11 cellular contexts compared by ENCODE assay signal in the genomic region with DNA sequence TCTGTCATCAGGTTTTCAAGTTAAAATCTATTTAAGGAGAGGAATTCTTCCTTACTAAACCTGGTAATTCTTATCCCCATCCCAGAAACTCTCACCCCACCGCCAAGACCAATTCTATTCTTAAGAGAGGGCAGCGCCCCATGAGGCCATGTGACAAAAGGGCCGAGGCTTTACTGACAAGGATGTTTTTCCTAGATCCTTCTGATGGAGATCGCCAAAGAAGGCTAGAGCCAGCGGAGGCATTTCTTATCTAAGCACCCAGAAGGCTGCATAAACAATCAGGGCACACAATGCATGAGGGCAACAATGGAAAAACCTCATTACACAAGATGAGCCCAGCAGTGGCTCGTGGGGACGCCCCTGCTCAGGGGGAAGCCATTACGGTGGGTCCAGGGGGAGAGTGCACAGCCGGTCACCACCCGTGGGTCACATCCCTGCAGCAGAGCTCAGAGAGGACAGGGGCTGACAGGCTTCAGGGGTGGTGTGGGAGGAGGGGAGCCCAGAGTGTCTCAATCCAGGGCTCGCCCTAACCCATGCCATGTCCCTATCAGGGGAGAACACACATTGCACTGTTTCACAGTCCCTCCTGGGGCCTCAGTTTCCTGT.
DNase-seq lines count a peak whose midpoint lies in the region; ATAC-seq and TF ChIP-seq lines count a peak whose summit lies in the region.
"Had no signal": no experiment of that assay in that cellular context is flagged by ENCODE, and none has a peak within 500 bp of the region (broad histone marks: within the 10 kb centered on the region; RNA-seq: fewer than 3 reads in every experiment).

No MANE protein-coding gene starts in this region.

- H3K27me3 ChIP-seq in OCI-LY1 (ENCODE audit: insufficient read depth, low read length), result no peaks in the 10 kb centered on the region
- no peaks in the 10 kb centered on the region for H3K27me3 ChIP-seq in psoas muscle (ENCODE audit: insufficient read depth in 3 of 3, low read length in 2 of 3)
- H3K27me3 ChIP-seq: ascending aorta had no signal

- H3K4me2 ChIP-seq in OCI-LY1 (ENCODE audit: low read length), result peak overlapping the region; percentile 13; the same call in 1 of the 2 replicates

- H2AFZ ChIP-seq in OCI-LY1 (ENCODE audit: low read length), result no peak overlapping the region

- no peak overlapping the region for H3K4me3 ChIP-seq in OCI-LY1 (ENCODE audit: low read depth, low read length, poor library complexity, severe bottlenecking)
- no peak overlapping the region for H3K4me3 ChIP-seq in psoas muscle
- H3K4me3 ChIP-seq: ascending aorta had no signal

- no peak for ATAC-seq in psoas muscle
- ATAC-seq in HG02763 (IDR thresholded peaks at IDR 0.05; ENCODE audit: unreplicated experiment), result no peak
- ATAC-seq in GM18520 (IDR thresholded peaks at IDR 0.05; ENCODE audit: unreplicated experiment), result no peak

- 72 to 75% (median 74%) methylated on average over 11 of the region's 11 CpGs for WGBS in psoas muscle, 3 donors

- peaks cover 56% of the 10 kb centered on the region for H3K4me1 Mint-ChIP-seq in endothelial cell (ENCODE audit: unreplicated experiment)

- H3F3A ChIP-seq in OCI-LY1 (ENCODE audit: insufficient read depth, low read length), result peaks cover 15% of the 10 kb centered on the region; the same call in 1 of the 2 replicates

- peak overlapping the region; percentile 51 for H3K4me3 Mint-ChIP-seq in endothelial cell (ENCODE audit: unreplicated experiment)

- H3K9me2 ChIP-seq in OCI-LY1 (ENCODE audit: low read depth, low read length), result no peaks in the 10 kb centered on the region

- H3K27ac Mint-ChIP-seq in endothelial cell (ENCODE audit: unreplicated experiment), result peak overlapping the region; percentile 99

- H3K36me3 ChIP-seq in OCI-LY1 (ENCODE audit: insufficient read depth, low read length), result peaks cover 41% of the 10 kb centered on the region
- peaks cover 0 to 25% of the 10 kb centered on the region in 2 donors for H3K36me3 ChIP-seq in psoas muscle (ENCODE audit: insufficient read depth in 1 of 2, low read depth in 1 of 2)

- H3K27ac ChIP-seq in OCI-LY1 (ENCODE audit: low read depth, low read length, poor library complexity, severe bottlenecking) (peak overlapping the region; percentile 56), psoas muscle (peak overlapping the region; percentile 4)

- peak; percentile 44; the same call in 1 of the 2 replicates for TF ChIP-seq CTCF in OCI-LY1 (IDR thresholded peaks at IDR 0.05; ENCODE audit: low read length)
- peak; percentile 38 for TF ChIP-seq CTCF in endothelial cell (IDR thresholded peaks at IDR 0.05; ENCODE audit: unreplicated experiment)
- TF ChIP-seq CTCF in psoas muscle (IDR thresholded peaks at IDR 0.05), result no peak

- H3K9me3 Mint-ChIP-seq in endothelial cell (ENCODE audit: unreplicated experiment), result no peaks in the 10 kb centered on the region

- DNase-seq in CMK (ENCODE audit: low read depth) (peak; percentile 85), endothelial cell (ENCODE audit: low spot score) (peak; percentile 53), psoas muscle (peak; percentile 9 to 51), superior temporal gyrus (ENCODE audit: extremely low spot score) (no peak)
- DNase-seq in activated CD4-positive, alpha-beta T cell treated with anti-CD3 and anti-CD28 coated beads for 1 hour, result no peak
- DNase-seq: NCI-H748 treated with DMSO at 0.1 percent for 48 hours; stimulated activated CD8-positive, alpha-beta memory T cell treated with anti-CD3 and anti-CD28 coated beads, Interleukin-4, amount 100 ng/mL, for 48 hours had no signal

- H3K36me3 Mint-ChIP-seq in endothelial cell (ENCODE audit: low read depth, unreplicated experiment), result peaks cover 41% of the 10 kb centered on the region

- intact Hi-C loops in psoas muscle (cut with DNase I), result loop anchor here in 1 of 2 donors (5.0 kb wide), 1 partner anchor 37 kb away; no protein-coding TSS in a partner anchor

- no peaks in the 10 kb centered on the region for H3K79me2 ChIP-seq in OCI-LY1 (ENCODE audit: insufficient read depth, low read length)

- H3K4me1 ChIP-seq in OCI-LY1 (ENCODE audit: insufficient read depth, low read length, severe bottlenecking) (peaks cover 17% of the 10 kb centered on the region), psoas muscle (peaks cover 23% of the 10 kb centered on the region)

- peaks cover 27% of the 10 kb centered on the region for H3K27me3 Mint-ChIP-seq in endothelial cell (ENCODE audit: unreplicated experiment)

- H3K9me3 ChIP-seq in OCI-LY1 (ENCODE audit: low read length) (no peaks in the 10 kb centered on the region), psoas muscle (no peaks in the 10 kb centered on the region)
- H3K9me3 ChIP-seq: ascending aorta had no signal

- no peaks in the 10 kb centered on the region for H4K20me1 ChIP-seq in OCI-LY1 (ENCODE audit: insufficient read depth, low read length)

- peak overlapping the region; percentile 20; the same call in 1 of the 2 replicates for H3K9ac ChIP-seq in OCI-LY1 (ENCODE audit: low read length)

Comparison
In these comparisons a context has a peak if more than half of its experiments do, and no peak if none do; other contexts are left out.
1. DNase-seq: peak in CMK (single experiment), endothelial cell (single experiment) and psoas muscle (2 of 2); none in superior temporal gyrus (single experiment) and activated CD4-positive, alpha-beta T cell treated with anti-CD3 and anti-CD28 coated beads for 1 hour (single experiment).